Comparison of ENCODE assay signal across 15 cellular contexts in the genomic region with DNA sequence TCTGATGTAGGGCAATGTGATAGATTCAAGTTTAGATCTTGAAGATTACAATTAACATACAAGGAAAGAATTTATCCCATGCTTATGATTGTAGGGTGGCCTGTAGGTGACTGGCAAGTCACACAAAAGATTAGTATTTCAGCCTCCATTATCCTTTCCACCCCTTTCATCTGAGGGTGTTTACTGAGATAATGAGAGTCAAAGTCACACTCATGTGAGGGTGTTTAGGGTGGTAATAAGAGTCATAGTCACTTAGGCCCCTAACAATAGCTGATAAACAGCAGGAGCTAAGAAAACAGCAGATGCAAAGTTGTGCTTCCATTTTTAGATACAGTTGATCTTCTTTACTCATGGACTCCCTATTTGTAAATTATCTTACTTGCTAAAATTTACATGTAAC.
"Had no signal": no experiment of that assay in that cellular context is flagged by ENCODE, and none has a peak within 500 bp of the region (broad histone marks: within the 10 kb centered on the region; RNA-seq: fewer than 3 reads in every experiment).

No MANE protein-coding gene starts in this region.

- H3K27me3 ChIP-seq: heart right ventricle, neutrophil, right atrium auricular region, sigmoid colon had no signal

- H3K36me3 ChIP-seq: heart right ventricle, neutrophil, right atrium auricular region, sigmoid colon had no signal

- H3K27ac ChIP-seq: coronary artery, heart right ventricle, neutrophil, right atrium auricular region, sigmoid colon, skin epidermis had no signal

- H3K9me3 ChIP-seq: heart right ventricle, mucosa of descending colon, neutrophil, right atrium auricular region, sigmoid colon had no signal

- FAIRE-seq: frontal cortex had no signal

- H3K4me1 ChIP-seq: heart right ventricle, right atrium auricular region, sigmoid colon had no signal

- H3K4me3 ChIP-seq: coronary artery, heart right ventricle, mucosa of descending colon, right atrium auricular region, sigmoid colon, skin epidermis had no signal

- DNase-seq: effector CD4-positive, alpha-beta T cell; heart right ventricle; hypothalamus; kidney glomerular epithelial cell; mucosa of descending colon; naive thymus-derived CD8-positive, alpha-beta T cell; sigmoid colon; stimulated activated CD4-positive, alpha-beta T cell treated with anti-CD3 and anti-CD28 coated beads, Interleukin-12 subunit alpha, Interleukin-12 subunit beta, amount 100 ng/mL, for 4 hours; stimulated activated naive CD4-positive, alpha-beta T cell treated with Interleukin-2 at 50 U/mL for 16 hours; trophoblast cell had no signal
